ENCODE assay signal across 8 cellular contexts in the genomic region with DNA sequence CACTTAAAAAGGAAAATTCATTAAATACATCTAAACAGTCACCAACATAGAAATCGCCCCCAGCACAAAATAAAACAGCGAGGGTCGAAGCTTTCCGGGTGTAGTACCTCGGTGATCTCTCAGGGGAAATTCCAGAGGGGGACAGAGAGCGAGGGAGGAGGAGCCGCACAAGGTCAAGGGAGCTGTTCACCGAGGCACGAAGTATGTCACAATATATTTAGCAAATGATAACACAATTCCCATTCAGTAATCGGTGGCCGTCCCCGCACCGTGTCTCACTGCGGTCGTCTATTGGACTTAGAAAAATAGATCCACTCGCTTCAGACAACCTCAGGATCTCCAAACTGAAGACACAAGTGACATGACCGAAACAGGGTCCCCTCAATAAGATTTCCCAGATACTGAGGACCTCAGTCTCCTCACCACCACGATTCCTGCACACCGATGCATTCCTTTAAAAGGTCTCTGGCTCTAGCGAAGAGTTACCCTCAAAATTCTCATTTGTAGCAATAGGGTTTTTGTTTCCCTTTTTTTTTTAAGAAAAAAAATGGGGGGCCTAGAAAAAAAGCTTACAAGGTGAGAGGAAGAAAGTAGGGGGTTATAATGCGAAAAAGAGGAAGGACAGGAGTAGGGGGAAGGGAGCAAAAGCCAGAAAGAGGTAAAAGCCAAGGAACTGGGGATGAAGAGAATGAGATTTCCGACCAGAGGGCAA. TPM values are rescaled to one million over a fixed set of nuclear protein-coding genes. Genes with fewer than 3 reads are reported as not detected.
DNase-seq lines count a peak whose midpoint lies in the region; ATAC-seq and TF ChIP-seq lines count a peak whose summit lies in the region.

No MANE protein-coding gene starts in this region.

- POLR2A ChIA-PET in activated CD4-positive, alpha-beta T cell treated with anti-CD3 and anti-CD28 coated beads, Interleukin-2, amount 10 ng/mL, durations not matched to agents 7 days and 5 days (lab: Charles Lee), result no interaction called here

- H3K4me3 Mint-ChIP-seq in activated CD4-positive, alpha-beta T cell treated with anti-CD3 and anti-CD28 coated beads, Interleukin-2, amount 10 ng/mL, durations not matched to agents 7 days and 5 days, result peak overlapping the region; percentile 94

- H3K4me1 Mint-ChIP-seq in activated CD4-positive, alpha-beta T cell treated with anti-CD3 and anti-CD28 coated beads, Interleukin-2, amount 10 ng/mL, durations not matched to agents 7 days and 5 days, result peaks cover 67% of the 10 kb centered on the region

- no peaks in the 10 kb centered on the region for H3K9me3 ChIP-seq in ascending aorta

- peaks cover 38% of the 10 kb centered on the region for H3K36me3 Mint-ChIP-seq in activated CD4-positive, alpha-beta T cell treated with anti-CD3 and anti-CD28 coated beads, Interleukin-2, amount 10 ng/mL, durations not matched to agents 7 days and 5 days (ENCODE audit: low read depth)

- H3K4me3 ChIP-seq in ascending aorta, result peak overlapping the region; percentile 99 to 100
- H3K4me3 ChIP-seq in iPS-11a (ENCODE audit: low read depth, low read length), result peak overlapping the region; percentile 65

- H3K9me3 Mint-ChIP-seq in activated CD4-positive, alpha-beta T cell treated with anti-CD3 and anti-CD28 coated beads, Interleukin-2, amount 10 ng/mL, durations not matched to agents 7 days and 5 days, result no peaks in the 10 kb centered on the region

- no peak for TF ChIP-seq CTCF in ascending aorta (IDR thresholded peaks at IDR 0.05)

- ATAC-seq in HG02642 (IDR thresholded peaks at IDR 0.05; ENCODE audit: poor library complexity, unreplicated experiment) (no peak), GM18861 (IDR thresholded peaks at IDR 0.05; ENCODE audit: unreplicated experiment) (no peak)

- H3K36me3 ChIP-seq in ascending aorta, result peaks cover 0 to 3% of the 10 kb centered on the region in 2 donors

- H3K4me1 ChIP-seq in ascending aorta, result peaks cover 0 to 9% of the 10 kb centered on the region in 2 donors

- CTCF ChIA-PET in activated CD4-positive, alpha-beta T cell treated with anti-CD3 and anti-CD28 coated beads, Interleukin-2, amount 10 ng/mL, durations not matched to agents 7 days and 5 days (lab: Charles Lee), result interaction anchor here (1.6 kb wide), 1 partner anchor 12 kb away, joined by 3 read pairs; no protein-coding TSS in a partner anchor

- intact Hi-C loops in ascending aorta (cut with DNase I), result loop anchor here (5.0 to 10.0 kb wide), 2 partner anchors 458 to 625 kb away; partner anchors contain the start of gene PPP2R5A

- peak overlapping the region; percentile 92 for H3K27ac Mint-ChIP-seq in activated CD4-positive, alpha-beta T cell treated with anti-CD3 and anti-CD28 coated beads, Interleukin-2, amount 10 ng/mL, durations not matched to agents 7 days and 5 days

- no peaks in the 10 kb centered on the region for H3K27me3 Mint-ChIP-seq in activated CD4-positive, alpha-beta T cell treated with anti-CD3 and anti-CD28 coated beads, Interleukin-2, amount 10 ng/mL, durations not matched to agents 7 days and 5 days

- no peak for DNase-seq in activated CD4-positive, alpha-beta T cell treated with anti-CD3 and anti-CD28 coated beads, Interleukin-2, amount 10 ng/mL, durations not matched to agents 7 days and 5 days
- DNase-seq in activated CD4-positive, alpha-beta T cell treated with anti-CD3 and anti-CD28 coated beads for 48 hours, result no peak
- DNase-seq in NCI-H2171 treated with DMSO at 0.1 percent for 48 hours (lab: John Stamatoyannopoulos, UW) (peak; percentile 69), ascending aorta (ENCODE audit: low spot score in 2 of 2) (no peak), renal cortical epithelial cell (ENCODE audit: low read depth) (peak; percentile 37)

- H3K27ac ChIP-seq in ascending aorta, result peak overlapping the region; percentile 92 to 96

- H3K27me3 ChIP-seq in ascending aorta, result no peaks in the 10 kb centered on the region

RNA-seq across cellular contexts. Expression of gene LPGAT1, which starts 1.1 kb away (rescaled TPM):
- 10 to 100 TPM; 76.0 to 82.9 TPM for total RNA-seq in activated CD4-positive, alpha-beta T cell treated with anti-CD3 and anti-CD28 coated beads, Interleukin-2, amount 10 ng/mL, durations not matched to agents 7 days and 5 days
- total RNA-seq in ascending aorta (17.1 TPM), renal cortical epithelial cell (55.4 and 79.2 TPM in 2 replicates)

Comparison
In these comparisons a context has a peak if more than half of its experiments do, and no peak if none do; other contexts are left out.
1. DNase-seq: peak in NCI-H2171 treated with DMSO at 0.1 percent for 48 hours (single experiment) and renal cortical epithelial cell (single experiment); none in activated CD4-positive, alpha-beta T cell treated with anti-CD3 and anti-CD28 coated beads, Interleukin-2, amount 10 ng/mL, durations not matched to agents 7 days and 5 days (single experiment), activated CD4-positive, alpha-beta T cell treated with anti-CD3 and anti-CD28 coated beads for 48 hours (single experiment) and ascending aorta (0 of 2).